28 cellular contexts compared by ENCODE assay signal in the genomic region with DNA sequence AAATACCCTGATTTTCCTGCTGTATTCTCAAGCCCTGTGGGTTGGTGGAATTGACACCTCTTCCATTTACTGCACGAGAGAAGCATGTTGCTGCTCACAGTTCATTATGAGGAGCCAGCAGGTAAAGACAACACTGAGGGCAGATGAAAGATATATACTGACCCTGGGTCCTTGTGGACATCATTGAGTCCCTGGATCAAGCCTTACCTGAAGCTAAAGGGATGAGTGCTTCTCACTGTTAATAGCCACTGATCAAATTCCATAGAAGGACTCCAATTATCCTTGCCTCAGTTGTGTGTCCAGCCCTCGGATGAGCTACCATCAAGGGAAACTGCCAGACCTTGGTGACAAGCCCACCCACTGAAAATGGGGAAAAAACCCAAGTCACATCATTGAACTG. TPM values are rescaled to one million over a fixed set of nuclear protein-coding genes. Genes with fewer than 3 reads are reported as not detected.
DNase-seq lines count a peak whose midpoint lies in the region; ATAC-seq, FAIRE-seq and TF ChIP-seq lines count a peak whose summit lies in the region.
"Had no signal": no experiment of that assay in that cellular context is flagged by ENCODE, and none has a peak within 500 bp of the region (broad histone marks: within the 10 kb centered on the region; RNA-seq: fewer than 3 reads in every experiment).

No MANE protein-coding gene starts in this region.

- H3K4me3 ChIP-seq in BLaER1: no peak overlapping the region
- H3K4me3 ChIP-seq: PC-9 had no signal

- peak overlapping the region; percentile 79 for H3K27ac Mint-ChIP-seq in WTC11
- H3K27ac Mint-ChIP-seq in T-helper 2 cell treated with Interferon-gamma antibody and Interleukin-4, amounts not matched to agents 5 μg/mL and 100 μg/mL, for 36 hours: no peak overlapping the region
- H3K27ac Mint-ChIP-seq: CD4-positive, alpha-beta T cell; T-cell had no signal

- no peak overlapping the region for H3K27ac ChIP-seq in BLaER1
- H3K27ac ChIP-seq: KMS-11, PC-9 had no signal

- H3K4me1 Mint-ChIP-seq in WTC11: peaks cover 8% of the 10 kb centered on the region
- H3K4me1 Mint-ChIP-seq in T-helper 2 cell treated with Interferon-gamma antibody and Interleukin-4, amounts not matched to agents 5 μg/mL and 100 μg/mL, for 36 hours (ENCODE audit: low read depth): peaks cover 13% of the 10 kb centered on the region

- H3K4me3 Mint-ChIP-seq in WTC11: no peak overlapping the region
- H3K4me3 Mint-ChIP-seq in T-helper 2 cell treated with Interferon-gamma antibody and Interleukin-4, amounts not matched to agents 5 μg/mL and 100 μg/mL, for 36 hours: no peak overlapping the region
- H3K4me3 Mint-ChIP-seq: CD4-positive, alpha-beta T cell; T-cell had no signal

- DNase-seq in GM12892 (ENCODE audit: insufficient read length): no peak
- no peak for DNase-seq in WTC11 (ENCODE audit: low spot score)
- no peak for DNase-seq in T-helper 2 cell treated with Interferon-gamma antibody and Interleukin-4, amounts not matched to agents 5 μg/mL and 100 μg/mL, for 36 hours (ENCODE audit: low spot score)
- DNase-seq: CD4-positive, alpha-beta T cell; GOT3; HCEC 1CT; NCI-H1092 treated with DMSO at 0.1 percent for 48 hours; NCI-H1436; NCI-H187; NCI-H2081 treated with DMSO at 0.1 percent for 48 hours; NCI-H2171; NCI-H226; NCI-H510A; NCI-H748 treated with DMSO at 0.1 percent for 48 hours; PC-9; Right ventricle myocardium superior; T-cell had no signal

- CTCF ChIA-PET in WTC11 (lab: Charles Lee): interaction anchor here (0.7 to 2.1 kb wide), 8 partner anchors 9 to 352 kb away, joined by 3 to 21 read pairs (median 4); partner anchors contain the start of genes ADAM33 and ADISSP

- H3K36me3 ChIP-seq in BLaER1: no peaks in the 10 kb centered on the region

- H4K20me1 ChIP-seq in BLaER1: no peaks in the 10 kb centered on the region

- peak overlapping the region; percentile 49 for H3K4me2 ChIP-seq in BLaER1
- H3K4me2 ChIP-seq: KMS-11, PC-9 had no signal

- H3K9ac ChIP-seq in BLaER1: no peak overlapping the region
- H3K9ac ChIP-seq: KMS-11 had no signal

- no peaks in the 10 kb centered on the region for H3K36me3 Mint-ChIP-seq in WTC11
- no peaks in the 10 kb centered on the region for H3K36me3 Mint-ChIP-seq in T-helper 2 cell treated with Interferon-gamma antibody and Interleukin-4, amounts not matched to agents 5 μg/mL and 100 μg/mL, for 36 hours (ENCODE audit: low read depth)
- H3K36me3 Mint-ChIP-seq: T-cell had no signal

- H3K27me3 Mint-ChIP-seq in WTC11 (ENCODE audit: low read depth): no peaks in the 10 kb centered on the region
- peaks cover 24% of the 10 kb centered on the region for H3K27me3 Mint-ChIP-seq in T-helper 2 cell treated with Interferon-gamma antibody and Interleukin-4, amounts not matched to agents 5 μg/mL and 100 μg/mL, for 36 hours (ENCODE audit: low read depth)

- POLR2A ChIA-PET in WTC11 (lab: Charles Lee): no interaction called here

- H3K4me1 ChIP-seq in BLaER1: peaks cover 23% of the 10 kb centered on the region

- H3K9me3 ChIP-seq in BLaER1: no peaks in the 10 kb centered on the region

- H3K27me3 ChIP-seq in BLaER1: no peaks in the 10 kb centered on the region

- ATAC-seq in WTC11 (no peak), HG02798 (IDR thresholded peaks at IDR 0.05; ENCODE audit: poor library complexity, unreplicated experiment) (no peak)
- ATAC-seq: T-cell had no signal

- FAIRE-seq in GM12892 (lab: Jason Lieb, UNC): peak; percentile 73
- FAIRE-seq: D721Med had no signal

- TF ChIP-seq CTCF in WTC11 (IDR thresholded peaks at IDR 0.05): no peak

- TF ChIP-seq POLR2A in GM12892 (IDR thresholded peaks at IDR 0.05; ENCODE audit: low read depth, low read length): no peak

- peaks cover 4% of the 10 kb centered on the region; the same call in 1 of the 2 replicates for H3K9me3 Mint-ChIP-seq in WTC11
- no peaks in the 10 kb centered on the region for H3K9me3 Mint-ChIP-seq in T-helper 2 cell treated with Interferon-gamma antibody and Interleukin-4, amounts not matched to agents 5 μg/mL and 100 μg/mL, for 36 hours
- H3K9me3 Mint-ChIP-seq: CD4-positive, alpha-beta T cell; T-cell had no signal

TF ChIP-seq in WTC11, 78 proteins besides CTCF, POLR2A, EP300 and RAD21:
- no peak for TF ChIP-seq HMGXB4 (CRISPR knock-in tag; IDR thresholded peaks at IDR 0.05)
- TF ChIP-seq GTF2I (CRISPR knock-in tag; conservative IDR thresholded peaks at IDR 0.05): 0 out of 2 replicates have a peak, but pooled peaks have one; percentile 29

RNA-seq across cellular contexts. Expression of gene SIGLEC1, which starts 7.7 kb away (rescaled TPM):
- polyA plus RNA-seq in GM12892 (2012; ENCODE audit: missing spikeins): not detected
- total RNA-seq in WTC11 (2021): 0.04 to 0.11 TPM in 2 of 3 replicates, not detected in the other
- total RNA-seq: A172, Daoy, G401, PC-9, RPMI7951, SK-MEL-5 had no signal
- polyA plus RNA-seq: BJ, IgD-negative memory B cell had no signal

RNA-seq across cellular contexts. Expression of gene HSPA12B, which starts 12.4 kb away (rescaled TPM):
- polyA plus RNA-seq in GM12892 (2012; ENCODE audit: missing spikeins): 0.11 TPM
- total RNA-seq in WTC11 (2021): 6.3 to 8.5 TPM (median 8.2 TPM) in 3 replicates
- total RNA-seq: A172, G401, PC-9, RPMI7951 had no signal
- polyA plus RNA-seq: IgD-negative memory B cell had no signal

RNA-seq across cellular contexts. Expression of gene ADAM33, which starts 38.3 kb away (rescaled TPM):
- not detected for polyA plus RNA-seq in GM12892 (2012; ENCODE audit: missing spikeins)
- total RNA-seq in WTC11 (2021): 5.3 to 7.1 TPM (median 7.0 TPM) in 3 replicates
- total RNA-seq: A172; CD4-positive, alpha-beta T cell; Daoy; G401; PC-9; SK-MEL-5; T-cell had no signal
- polyA plus RNA-seq: IgD-negative memory B cell had no signal

RNA-seq across cellular contexts. Expression of gene ADISSP, which starts 47.5 kb away (rescaled TPM):
- 18.2 TPM for polyA plus RNA-seq in GM12892 (2012; ENCODE audit: missing spikeins)
- total RNA-seq in WTC11 (2021): 109 to 129 TPM (median 113 TPM) in 3 replicates

RNA-seq across cellular contexts. Expression of gene GFRA4, which starts 56.9 kb away (rescaled TPM):
- polyA plus RNA-seq in GM12892 (2012; ENCODE audit: missing spikeins): not detected
- not detected in 3 replicates for total RNA-seq in WTC11 (2021)
- total RNA-seq: A172; CD4-positive, alpha-beta T cell; Daoy; G401; PC-9; Right ventricle myocardium superior; RPMI7951; SK-MEL-5; T-cell had no signal
- polyA plus RNA-seq: BJ, IgD-negative memory B cell had no signal
